In the genomic region with DNA sequence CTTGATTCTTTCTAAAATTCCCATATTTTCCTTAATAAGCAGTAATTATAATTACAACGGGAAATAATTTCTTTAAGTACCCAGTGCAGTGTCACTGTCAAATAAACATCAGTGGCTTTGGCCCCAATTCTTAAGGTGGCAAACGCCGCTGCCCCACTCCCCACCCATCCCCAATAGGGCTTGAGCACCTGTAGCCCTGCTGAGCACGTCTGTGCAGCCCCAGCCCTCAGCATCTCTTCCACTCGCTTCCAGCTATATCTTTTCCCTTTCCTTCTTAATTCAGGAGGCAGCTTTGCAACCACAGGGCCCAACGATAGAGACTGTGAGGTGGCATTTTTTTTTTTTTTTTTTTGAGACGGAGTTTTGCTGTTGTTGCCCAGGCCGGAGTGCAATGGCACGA, we compare ENCODE assay signal across 14 cellular contexts.
DNase-seq lines count a peak whose midpoint lies in the region; ATAC-seq and TF ChIP-seq lines count a peak whose summit lies in the region.
"Had no signal": no experiment of that assay in that cellular context is flagged by ENCODE, and none has a peak within 500 bp of the region (broad histone marks: within the 10 kb centered on the region; RNA-seq: fewer than 3 reads in every experiment).

No MANE protein-coding gene starts in this region.

- no peaks in the 10 kb centered on the region for H3K9me3 Mint-ChIP-seq in central memory CD8-positive, alpha-beta T cell

- no peak overlapping the region for H3K4me3 Mint-ChIP-seq in central memory CD8-positive, alpha-beta T cell

- no peak overlapping the region for H3K4me3 ChIP-seq in BLaER1
- no peak overlapping the region for H3K4me3 ChIP-seq in KMS-11 (IDR thresholded peaks at IDR 0.05; ENCODE audit: insufficient read depth, low read depth, low read length)
- H3K4me3 ChIP-seq: left ventricle myocardium inferior had no signal

- H3K79me2 ChIP-seq in KMS-11 (ENCODE audit: insufficient read depth, low read depth): no peaks in the 10 kb centered on the region

- DNase-seq in central memory CD8-positive, alpha-beta T cell (ENCODE audit: low spot score in 2 of 2): no peak
- no peak for DNase-seq in NCI-H82 treated with DMSO at 0.1 percent for 48 hours (lab: John Stamatoyannopoulos, UW; ENCODE audit: unreplicated experiment)
- no peak for DNase-seq in DMS114 treated with DMSO at 0.1 percent for 48 hours (lab: John Stamatoyannopoulos, UW; ENCODE audit: unreplicated experiment)
- DNase-seq: AML-193; amygdala; IMR-90; left ventricle myocardium inferior; NCI-H1436 treated with DMSO at 0.1 percent for 48 hours; NCI-H526; stimulated activated CD4-positive, alpha-beta T cell treated with anti-CD3 and anti-CD28 coated beads, Interleukin-4, amount 100 ng/mL, for 1 hour; stimulated activated naive CD4-positive, alpha-beta T cell had no signal

- peaks cover 90% of the 10 kb centered on the region for H3K36me3 ChIP-seq in BLaER1
- peaks cover 6% of the 10 kb centered on the region; the same call in 1 of the 2 replicates for H3K36me3 ChIP-seq in KMS-11 (ENCODE audit: insufficient read depth)

- no peak overlapping the region for H3K9ac ChIP-seq in BLaER1
- H3K9ac ChIP-seq in KMS-11: no peak overlapping the region

- no peaks in the 10 kb centered on the region for H3K27me3 Mint-ChIP-seq in central memory CD8-positive, alpha-beta T cell

- no peaks in the 10 kb centered on the region for H3K27me3 ChIP-seq in BLaER1
- no peaks in the 10 kb centered on the region for H3K27me3 ChIP-seq in KMS-11 (ENCODE audit: insufficient read depth, low read depth)

- peak overlapping the region; percentile 85 for H3K4me2 ChIP-seq in BLaER1
- peak overlapping the region; percentile 48 for H3K4me2 ChIP-seq in KMS-11

- H4K20me1 ChIP-seq in BLaER1 (peaks cover 78% of the 10 kb centered on the region), KMS-11 (ENCODE audit: insufficient read depth) (no peaks in the 10 kb centered on the region)

- H3K4me1 Mint-ChIP-seq in central memory CD8-positive, alpha-beta T cell: peaks cover 81% of the 10 kb centered on the region

- peak overlapping the region; percentile 97 for H3K27ac Mint-ChIP-seq in central memory CD8-positive, alpha-beta T cell (ENCODE audit: low read depth)

- H3K27ac ChIP-seq in BLaER1: no peak overlapping the region
- no peak overlapping the region for H3K27ac ChIP-seq in KMS-11

- H3K36me3 Mint-ChIP-seq in central memory CD8-positive, alpha-beta T cell (ENCODE audit: insufficient read depth): peaks cover 82% of the 10 kb centered on the region

- no peak overlapping the region for H2AFZ ChIP-seq in KMS-11 (ENCODE audit: low read depth)

- no peak for TF ChIP-seq CTCF in KMS-11 (conservative IDR thresholded peaks at IDR 0.05; ENCODE audit: low read depth, low read length)

- no peak for ATAC-seq in central memory CD8-positive, alpha-beta T cell (replicated peaks; ENCODE audit: extremely low read depth, poor library complexity, severe bottlenecking)
- ATAC-seq in GM21737 (IDR thresholded peaks at IDR 0.05; ENCODE audit: unreplicated experiment): no peak

- peaks cover 44% of the 10 kb centered on the region for H3K4me1 ChIP-seq in BLaER1
- peaks cover 42% of the 10 kb centered on the region for H3K4me1 ChIP-seq in KMS-11 (ENCODE audit: low read depth, poor library complexity, severe bottlenecking)

- no peaks in the 10 kb centered on the region for H3K9me3 ChIP-seq in BLaER1
- H3K9me3 ChIP-seq: left ventricle myocardium inferior had no signal
